In genomic region chr22:18028817-18029527, GRCh38 we compare ENCODE assay signal across 15 cellular contexts. TPM values are rescaled to one million over a fixed set of nuclear protein-coding genes. Genes with fewer than 3 reads are reported as not detected.
DNase-seq lines count a peak whose midpoint lies in the region; ATAC-seq and TF ChIP-seq lines count a peak whose summit lies in the region.
"Had no signal": no experiment of that assay in that cellular context is flagged by ENCODE, and none has a peak within 500 bp of the region (broad histone marks: within the 10 kb centered on the region; RNA-seq: fewer than 3 reads in every experiment).

No MANE protein-coding gene starts in this region.

- H3K9ac ChIP-seq in Karpas-422 (ENCODE audit: low read length), result no peak overlapping the region

- intact Hi-C loops in right cardiac atrium (cut with DNase I), result loop anchor here in 3 of 4 donors (10.0 kb wide), 3 partner anchors 46 to 204 kb away; partner anchors contain the start of gene PEX26 (in 3 of the 3)

- peaks cover 17% of the 10 kb centered on the region for H3K4me1 ChIP-seq in Karpas-422 (ENCODE audit: low read length)
- H3K4me1 ChIP-seq in right cardiac atrium (ENCODE audit: control insufficient read depth, insufficient read depth, low read length), result peaks cover 7% of the 10 kb centered on the region

- TF ChIP-seq CTCF in GM12864 (IDR thresholded peaks at IDR 0.05; ENCODE audit: low read depth, low read length, missing control alignments), result no peak

- 61% methylated on average over 3 of the region's 3 CpGs for WGBS in right cardiac atrium

- H3K4me3 ChIP-seq in GM12864 (ENCODE audit: low read depth, low read length) (no peak overlapping the region), Karpas-422 (ENCODE audit: low read length) (no peak overlapping the region), right cardiac atrium (ENCODE audit: low read length) (no peak overlapping the region)
- H3K4me3 ChIP-seq: heart right ventricle had no signal

- H3K9me3 Mint-ChIP-seq in activated naive CD8-positive, alpha-beta T cell treated with anti-CD3 and anti-CD28 coated beads for 36 hours, result no peaks in the 10 kb centered on the region

- H3K27ac Mint-ChIP-seq in activated naive CD8-positive, alpha-beta T cell treated with anti-CD3 and anti-CD28 coated beads for 36 hours, result no peak overlapping the region
- H3K27ac Mint-ChIP-seq: naive thymus-derived CD4-positive, alpha-beta T cell had no signal

- H3K9me2 ChIP-seq in Karpas-422 (replicated peaks; ENCODE audit: insufficient read depth, low read length), result no peaks in the 10 kb centered on the region

- H3K4me3 Mint-ChIP-seq in activated naive CD8-positive, alpha-beta T cell treated with anti-CD3 and anti-CD28 coated beads for 36 hours, result no peak overlapping the region
- H3K4me3 Mint-ChIP-seq: naive thymus-derived CD4-positive, alpha-beta T cell had no signal

- H3K9me3 ChIP-seq in Karpas-422 (ENCODE audit: low read length), result no peaks in the 10 kb centered on the region
- no peaks in the 10 kb centered on the region for H3K9me3 ChIP-seq in right cardiac atrium (ENCODE audit: control insufficient read depth, low read length)
- H3K9me3 ChIP-seq: heart right ventricle had no signal

- no peaks in the 10 kb centered on the region for H3K36me3 ChIP-seq in Karpas-422 (ENCODE audit: insufficient read depth, low read length)
- H3K36me3 ChIP-seq: heart right ventricle had no signal

- no peaks in the 10 kb centered on the region for H3K27me3 ChIP-seq in Karpas-422 (ENCODE audit: low read length)
- H3K27me3 ChIP-seq in right cardiac atrium (ENCODE audit: control insufficient read depth, insufficient read depth), result no peaks in the 10 kb centered on the region

- no peaks in the 10 kb centered on the region for H3K36me3 Mint-ChIP-seq in activated naive CD8-positive, alpha-beta T cell treated with anti-CD3 and anti-CD28 coated beads for 36 hours
- H3K36me3 Mint-ChIP-seq: naive thymus-derived CD4-positive, alpha-beta T cell had no signal

- H2AFZ ChIP-seq in Karpas-422 (ENCODE audit: low read length), result no peak overlapping the region

- H4K20me1 ChIP-seq in Karpas-422 (ENCODE audit: insufficient read depth, low read depth, low read length), result no peaks in the 10 kb centered on the region

- H3K79me2 ChIP-seq in Karpas-422 (ENCODE audit: low read length), result no peaks in the 10 kb centered on the region

- no peak overlapping the region for H3K27ac ChIP-seq in Karpas-422 (ENCODE audit: low read length)
- no peak overlapping the region for H3K27ac ChIP-seq in right cardiac atrium (ENCODE audit: low read length)

- ATAC-seq in esophagus mucosa (peak; percentile 23), right cardiac atrium (no peak)
- ATAC-seq: naive thymus-derived CD4-positive, alpha-beta T cell had no signal

- no peak overlapping the region for H3K4me2 ChIP-seq in Karpas-422 (ENCODE audit: low read depth, low read length, poor library complexity, severe bottlenecking)

- peaks cover 5% of the 10 kb centered on the region for H3K4me1 Mint-ChIP-seq in activated naive CD8-positive, alpha-beta T cell treated with anti-CD3 and anti-CD28 coated beads for 36 hours

- DNase-seq in GM12864 (ENCODE audit: low read depth) (peak; percentile 40), GM19240 (ENCODE audit: insufficient read length, low spot score) (peak; percentile 34), Karpas-422 (peak; percentile 41), islet precursor cell (no peak), right cardiac atrium (no peak)
- DNase-seq in activated naive CD8-positive, alpha-beta T cell treated with anti-CD3 and anti-CD28 coated beads for 36 hours, result no peak
- DNase-seq in activated naive CD4-positive, alpha-beta T cell treated with anti-CD3 and anti-CD28 coated beads, Interleukin-2, amount 50 U/mL, for 16 hours, result no peak
- DNase-seq: activated CD4-positive, alpha-beta T cell treated with anti-CD3 and anti-CD28 coated beads for 4 hours; activated effector memory CD4-positive, alpha-beta T cell treated with anti-CD3 and anti-CD28 coated beads, Interleukin-2, amount 50 U/mL, for 16 hours; amygdala; cerebellar nuclear complex; heart right ventricle; naive thymus-derived CD4-positive, alpha-beta T cell; NCI-H2107 had no signal

- peaks cover 38% of the 10 kb centered on the region for H3K27me3 Mint-ChIP-seq in activated naive CD8-positive, alpha-beta T cell treated with anti-CD3 and anti-CD28 coated beads for 36 hours

RNA-seq across cellular contexts. Expression of gene MICAL3, which starts 4.6 kb away (rescaled TPM):
- 54.9 and 64.1 TPM in 2 replicates for total RNA-seq in Karpas-422 (2014; rRNA removed; shearing (Covaris generic); ENCODE audit: low replicate concordance)
- total RNA-seq in esophagus mucosa (27.3 TPM), right cardiac atrium (100 to 1,000 TPM in 1 of 4 donors, 10 to 100 TPM in 3; 72.1 to 105 (median 79.1) TPM)
- 10 to 100 TPM; 36.6 to 41.3 TPM for total RNA-seq in activated naive CD8-positive, alpha-beta T cell treated with anti-CD3 and anti-CD28 coated beads for 36 hours
- 30.4 TPM for polyA plus RNA-seq in right cardiac atrium

RNA-seq across cellular contexts. Expression of gene PEX26, which starts 48.8 kb away (rescaled TPM):
- 22.4 and 27.5 TPM in 2 replicates for total RNA-seq in Karpas-422 (2014; rRNA removed; shearing (Covaris generic); ENCODE audit: low replicate concordance)
- total RNA-seq in esophagus mucosa, result 28.8 TPM
- 10 to 100 TPM; 65.5 to 67.2 TPM for total RNA-seq in activated naive CD8-positive, alpha-beta T cell treated with anti-CD3 and anti-CD28 coated beads for 36 hours
- 10 to 100 TPM; 19.5 to 23.5 (median 23.3) TPM for total RNA-seq in right cardiac atrium
- 17.4 TPM for polyA plus RNA-seq in right cardiac atrium

Comparison
In these comparisons a context has a peak if more than half of its experiments do, and no peak if none do; other contexts are left out.
1. DNase-seq: peak in GM12864 (single experiment), GM19240 (single experiment) and Karpas-422 (single experiment); none in islet precursor cell (single experiment), activated naive CD8-positive, alpha-beta T cell treated with anti-CD3 and anti-CD28 coated beads for 36 hours (single experiment), right cardiac atrium (0 of 3) and activated naive CD4-positive, alpha-beta T cell treated with anti-CD3 and anti-CD28 coated beads, Interleukin-2, amount 50 U/mL, for 16 hours (single experiment).